Comparison of ENCODE assay signal across 1 cellular context in genomic region chr19:51108066-51108804, GRCh38.
TF ChIP-seq lines count a peak whose summit lies in the region.

TSS of gene CTU1 (minus strand) at chr19:51108409. CDS start at chr19:51104569, 3,840 bp downstream.

TF ChIP-seq in HepG2, 621 proteins besides CTCF, POLR2A, EP300 and RAD21 (continued from another document and continues in another):
- no peak for TF ChIP-seq E2F5 (CRISPR knock-in tag; conservative IDR thresholded peaks at IDR 0.05)
- no peak for TF ChIP-seq ZNF496 (CRISPR knock-in tag; IDR thresholded peaks at IDR 0.05; ENCODE audit: insufficient replicate concordance)
- TF ChIP-seq NCOA5 (CRISPR knock-in tag; IDR thresholded peaks at IDR 0.05) = no peak
- TF ChIP-seq SMARCE1 (IDR thresholded peaks at IDR 0.05; ENCODE audit: borderline replicate concordance) = no peak
- peak; percentile 75 for TF ChIP-seq HIC2 (CRISPR knock-in tag; IDR thresholded peaks at IDR 0.05; ENCODE audit: low read depth)
- no peak; the same call in 1 of the 2 replicates for TF ChIP-seq SNAPC5 (CRISPR knock-in tag; IDR thresholded peaks at IDR 0.05; ENCODE audit: borderline replicate concordance)
- no peak for TF ChIP-seq ZFP41 (CRISPR knock-in tag; IDR thresholded peaks at IDR 0.05; ENCODE audit: borderline replicate concordance)
- no peak for TF ChIP-seq POLR2AphosphoS2 (IDR thresholded peaks at IDR 0.05; ENCODE audit: low read depth, low read length)
- no peak for TF ChIP-seq ZNF775 (CRISPR knock-in tag; IDR thresholded peaks at IDR 0.05; ENCODE audit: borderline replicate concordance)
- no peak for TF ChIP-seq BRD4 (CRISPR knock-in tag; IDR thresholded peaks at IDR 0.05)
- TF ChIP-seq MTA1 (CRISPR knock-in tag; IDR thresholded peaks at IDR 0.05; ENCODE audit: borderline replicate concordance) = no peak
- peak; percentile 50; the same call in 1 of the 2 replicates for TF ChIP-seq SRF (IDR thresholded peaks at IDR 0.05; ENCODE audit: low read depth, low read length)
- TF ChIP-seq ZFP36L1 (CRISPR knock-in tag; IDR thresholded peaks at IDR 0.05) = no peak
- no peak for TF ChIP-seq TMF1 (CRISPR knock-in tag; IDR thresholded peaks at IDR 0.05; ENCODE audit: low read depth)
- no peak for TF ChIP-seq GPN1 (CRISPR knock-in tag; IDR thresholded peaks at IDR 0.05; ENCODE audit: borderline replicate concordance)
- TF ChIP-seq ZNF138 (CRISPR knock-in tag; IDR thresholded peaks at IDR 0.05; ENCODE audit: low read depth) = no peak
- no peak for TF ChIP-seq RNF219 (CRISPR knock-in tag; IDR thresholded peaks at IDR 0.05)
- TF ChIP-seq ZBTB7B (CRISPR knock-in tag; IDR thresholded peaks at IDR 0.05) = no peak
- no peak for TF ChIP-seq ZBTB39 (CRISPR knock-in tag; IDR thresholded peaks at IDR 0.05)
- TF ChIP-seq NR0B2 (CRISPR knock-in tag; IDR thresholded peaks at IDR 0.05) = no peak; the same call in 1 of the 2 replicates
- no peak for TF ChIP-seq KDM1A (CRISPR knock-in tag; IDR thresholded peaks at IDR 0.05)
- no peak for TF ChIP-seq PRPF4 (IDR thresholded peaks at IDR 0.05; ENCODE audit: low read depth, low read length, poor library complexity, severe bottlenecking)
- no peak for TF ChIP-seq ZNF7 (CRISPR knock-in tag; IDR thresholded peaks at IDR 0.05)
- TF ChIP-seq ASH2L (IDR thresholded peaks at IDR 0.05; ENCODE audit: insufficient read length, low read depth, low read length) = no peak
- no peak for TF ChIP-seq CBX1 (IDR thresholded peaks at IDR 0.05; ENCODE audit: low read depth)
- no peak for TF ChIP-seq HMG20B (CRISPR knock-in tag; conservative IDR thresholded peaks at IDR 0.05)
- TF ChIP-seq ZNF569 (CRISPR knock-in tag; IDR thresholded peaks at IDR 0.05; ENCODE audit: borderline replicate concordance) = no peak
- peak; percentile 58 for TF ChIP-seq RBM22 (optimal IDR thresholded peaks at IDR 0.05; ENCODE audit: low read length)
- no peak for TF ChIP-seq KAT7 (CRISPR knock-in tag; IDR thresholded peaks at IDR 0.05; ENCODE audit: borderline replicate concordance)
- TF ChIP-seq ZBTB14 (CRISPR knock-in tag; IDR thresholded peaks at IDR 0.05) = peak; percentile 17; the same call in 1 of the 2 replicates
- peak; percentile 63; the same call in 1 of the 2 replicates for TF ChIP-seq ISL2 (CRISPR knock-in tag; IDR thresholded peaks at IDR 0.05)
- TF ChIP-seq ZBTB49 (CRISPR knock-in tag; IDR thresholded peaks at IDR 0.05; ENCODE audit: borderline replicate concordance) = no peak
- TF ChIP-seq HMGXB3 (CRISPR knock-in tag; IDR thresholded peaks at IDR 0.05; ENCODE audit: borderline replicate concordance) = peak; percentile 54; the same call in 1 of the 2 replicates
- TF ChIP-seq ZNF431 (CRISPR knock-in tag; IDR thresholded peaks at IDR 0.05; ENCODE audit: borderline replicate concordance, low read depth) = no peak
- 0 out of 2 replicates have a peak, but pooled peaks have one; percentile 20 for TF ChIP-seq TFE3 (CRISPR knock-in tag; IDR thresholded peaks at IDR 0.05)
- TF ChIP-seq ZNF18 (CRISPR knock-in tag; IDR thresholded peaks at IDR 0.05; ENCODE audit: insufficient replicate concordance) = no peak
- TF ChIP-seq DMAP1 (CRISPR knock-in tag; IDR thresholded peaks at IDR 0.05) = peak; percentile 91
- no peak for TF ChIP-seq ZFYVE20 (CRISPR knock-in tag; IDR thresholded peaks at IDR 0.05; ENCODE audit: borderline replicate concordance, low read depth)
- TF ChIP-seq MZF1 (CRISPR knock-in tag; IDR thresholded peaks at IDR 0.05; ENCODE audit: borderline replicate concordance) = no peak
- TF ChIP-seq ZKSCAN1 (IDR thresholded peaks at IDR 0.05; ENCODE audit: low read length) = no peak
- no peak for TF ChIP-seq EZH2 (conservative IDR thresholded peaks at IDR 0.05; ENCODE audit: low read depth, low read length)
- TF ChIP-seq HNRNPLL (IDR thresholded peaks at IDR 0.05; ENCODE audit: low read depth, low read length, poor library complexity, severe bottlenecking) = peak; percentile 86
- TF ChIP-seq ZNF235 (CRISPR knock-in tag; IDR thresholded peaks at IDR 0.05; ENCODE audit: borderline replicate concordance) = no peak
- TF ChIP-seq ZNF616 (CRISPR knock-in tag; IDR thresholded peaks at IDR 0.05; ENCODE audit: low read depth) = no peak
